8 cellular contexts compared by ENCODE assay signal in genomic region chr19:45483033-45483432, GRCh38.
"Had no signal": no experiment of that assay in that cellular context is flagged by ENCODE, and none has a peak within 500 bp of the region (broad histone marks: within the 10 kb centered on the region; RNA-seq: fewer than 3 reads in every experiment).

No MANE protein-coding gene starts in this region.

- H3K27ac Mint-ChIP-seq: IgD-negative memory B cell had no signal

- H3K9ac ChIP-seq: KMS-11 had no signal

- H3K36me3 Mint-ChIP-seq: IgD-negative memory B cell had no signal

- H3K27ac ChIP-seq: HL-60, KMS-11 had no signal

- H3K4me2 ChIP-seq: KMS-11 had no signal

- DNase-seq: IMR-90, KBM-7, KG1 had no signal

- FAIRE-seq: HepG2, HTR-8/SVneo had no signal

- H3K27me3 Mint-ChIP-seq: IgD-negative memory B cell had no signal

- H3K9me3 Mint-ChIP-seq: IgD-negative memory B cell had no signal

- ATAC-seq: HepG2 had no signal
